In the genomic region with DNA sequence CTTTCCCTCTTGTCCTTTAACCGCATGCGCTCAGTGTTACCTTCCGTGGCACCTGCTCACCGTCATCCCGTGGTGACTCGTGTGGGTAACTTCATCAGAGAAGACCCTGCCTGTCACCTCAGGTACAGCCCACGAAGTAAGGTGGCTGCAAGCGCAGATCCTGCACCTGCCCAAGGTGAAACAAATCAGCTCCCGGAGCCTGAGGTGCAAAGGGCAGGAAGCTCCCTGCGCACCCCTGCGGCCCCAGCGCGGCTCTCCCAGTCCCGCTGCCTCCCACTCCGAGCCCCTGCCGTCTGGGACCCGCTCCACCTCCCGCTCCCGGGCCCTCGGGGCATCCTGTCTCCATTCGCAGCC, we compare ENCODE assay signal across 8 cellular contexts.
A peak's percentile ranks its signal among the peaks of the same experiment; 100 is the strongest.
DNase-seq lines count a peak whose midpoint lies in the region; ATAC-seq and TF ChIP-seq lines count a peak whose summit lies in the region.

No MANE protein-coding gene starts in this region.

- H3K27ac ChIP-seq in HUES48 (ENCODE audit: low read depth, low read length) = no peak overlapping the region
- no peak overlapping the region for H3K27ac ChIP-seq in neural cell (ENCODE audit: low read length)

- peak overlapping the region; percentile 73 for H3K4me3 ChIP-seq in BE2C (ENCODE audit: low read depth, low read length)
- peak overlapping the region; percentile 74 for H3K4me3 ChIP-seq in HUES48 (ENCODE audit: low read depth, low read length)
- H3K4me3 ChIP-seq in neural cell (ENCODE audit: low read length) = peak overlapping the region; percentile 88

- TF ChIP-seq CTCF in BE2C (IDR thresholded peaks at IDR 0.05; ENCODE audit: low read depth, low read length) (no peak), neural cell (IDR thresholded peaks at IDR 0.05; ENCODE audit: poor library complexity, severe bottlenecking) (no peak)

- no peak for ATAC-seq in HG03342 (IDR thresholded peaks at IDR 0.05; ENCODE audit: unreplicated experiment)
- no peak for ATAC-seq in HG03432 (IDR thresholded peaks at IDR 0.05; ENCODE audit: unreplicated experiment)

- peaks cover 5% of the 10 kb centered on the region for H3K4me1 ChIP-seq in BE2C
- H3K4me1 ChIP-seq in HUES48 (ENCODE audit: control insufficient read depth, insufficient read depth, low read length) = peaks cover 6% of the 10 kb centered on the region; the same call in 1 of the 2 replicates

- no peaks in the 10 kb centered on the region for H3K9me2 ChIP-seq in neural cell (ENCODE audit: insufficient read depth, low read length)

- TF ChIP-seq EP300 in neural cell (conservative IDR thresholded peaks at IDR 0.05; ENCODE audit: poor library complexity, severe bottlenecking) = no peak

- no peaks in the 10 kb centered on the region for H3K36me3 ChIP-seq in BE2C
- no peaks in the 10 kb centered on the region for H3K36me3 ChIP-seq in HUES48 (ENCODE audit: control insufficient read depth, insufficient read depth, low read length)
- H3K36me3 ChIP-seq in neural cell (ENCODE audit: insufficient read depth, low read length) = no peaks in the 10 kb centered on the region

- H3K9me3 ChIP-seq in BE2C (no peaks in the 10 kb centered on the region), HUES48 (ENCODE audit: control insufficient read depth, insufficient read depth, low read length) (no peaks in the 10 kb centered on the region), neural cell (ENCODE audit: low read length) (no peaks in the 10 kb centered on the region)

- no peaks in the 10 kb centered on the region for H3F3A ChIP-seq in neural cell (ENCODE audit: insufficient read depth, low read length, poor library complexity, severe bottlenecking)

- H3K9ac ChIP-seq in HUES48 (ENCODE audit: low read depth, low read length) (peak overlapping the region; percentile 64), neural cell (ENCODE audit: low read length) (peak overlapping the region; percentile 72)

- peak overlapping the region; percentile 24 for H3K4me2 ChIP-seq in neural cell (ENCODE audit: low read length)

- H2AFZ ChIP-seq in neural cell (ENCODE audit: low read depth, low read length) = peak overlapping the region; percentile 69

- H3K79me2 ChIP-seq in neural cell (replicated peaks; ENCODE audit: insufficient read depth, low read length) = no peaks in the 10 kb centered on the region

- H4K20me1 ChIP-seq in neural cell (ENCODE audit: insufficient read depth) = no peaks in the 10 kb centered on the region

- H3K27me3 ChIP-seq in BE2C (no peaks in the 10 kb centered on the region), HUES48 (ENCODE audit: control insufficient read depth, insufficient read depth, low read length) (peaks cover 49% of the 10 kb centered on the region), neural cell (ENCODE audit: insufficient read depth, low read depth, low read length) (peaks cover 9% of the 10 kb centered on the region)

- DNase-seq in BE2C (no peak), ecto neural progenitor cell (ENCODE audit: low spot score) (peak; percentile 44), COLO829 (ENCODE audit: low spot score) (no peak), NCI-H1048 (lab: John Stamatoyannopoulos, UW) (no peak)

- no peak for TF ChIP-seq RAD21 in neural cell (conservative IDR thresholded peaks at IDR 0.05)

TF ChIP-seq in neural cell, 6 proteins besides CTCF, POLR2A, EP300 and RAD21:
- TF ChIP-seq TAF1 (IDR thresholded peaks at IDR 0.05; ENCODE audit: low read depth) (peak; percentile 47), EZH2 (IDR thresholded peaks at IDR 0.05; ENCODE audit: borderline replicate concordance, insufficient read depth, low read length, poor library complexity, severe bottlenecking) (no peak)
- TF ChIP-seq, protein P1, sequence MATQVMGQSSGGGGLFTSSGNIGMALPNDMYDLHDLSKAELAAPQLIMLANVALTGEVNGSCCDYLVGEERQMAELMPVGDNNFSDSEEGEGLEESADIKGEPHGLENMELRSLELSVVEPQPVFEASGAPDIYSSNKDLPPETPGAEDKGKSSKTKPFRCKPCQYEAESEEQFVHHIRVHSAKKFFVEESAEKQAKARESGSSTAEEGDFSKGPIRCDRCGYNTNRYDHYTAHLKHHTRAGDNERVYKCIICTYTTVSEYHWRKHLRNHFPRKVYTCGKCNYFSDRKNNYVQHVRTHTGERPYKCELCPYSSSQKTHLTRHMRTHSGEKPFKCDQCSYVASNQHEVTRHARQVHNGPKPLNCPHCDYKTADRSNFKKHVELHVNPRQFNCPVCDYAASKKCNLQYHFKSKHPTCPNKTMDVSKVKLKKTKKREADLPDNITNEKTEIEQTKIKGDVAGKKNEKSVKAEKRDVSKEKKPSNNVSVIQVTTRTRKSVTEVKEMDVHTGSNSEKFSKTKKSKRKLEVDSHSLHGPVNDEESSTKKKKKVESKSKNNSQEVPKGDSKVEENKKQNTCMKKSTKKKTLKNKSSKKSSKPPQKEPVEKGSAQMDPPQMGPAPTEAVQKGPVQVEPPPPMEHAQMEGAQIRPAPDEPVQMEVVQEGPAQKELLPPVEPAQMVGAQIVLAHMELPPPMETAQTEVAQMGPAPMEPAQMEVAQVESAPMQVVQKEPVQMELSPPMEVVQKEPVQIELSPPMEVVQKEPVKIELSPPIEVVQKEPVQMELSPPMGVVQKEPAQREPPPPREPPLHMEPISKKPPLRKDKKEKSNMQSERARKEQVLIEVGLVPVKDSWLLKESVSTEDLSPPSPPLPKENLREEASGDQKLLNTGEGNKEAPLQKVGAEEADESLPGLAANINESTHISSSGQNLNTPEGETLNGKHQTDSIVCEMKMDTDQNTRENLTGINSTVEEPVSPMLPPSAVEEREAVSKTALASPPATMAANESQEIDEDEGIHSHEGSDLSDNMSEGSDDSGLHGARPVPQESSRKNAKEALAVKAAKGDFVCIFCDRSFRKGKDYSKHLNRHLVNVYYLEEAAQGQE (IDR thresholded peaks at IDR 0.05; ENCODE audit: borderline replicate concordance) = peak; percentile 1
